Comparison of ENCODE assay signal across 11 cellular contexts in genomic region chr2:24840962-24841945, GRCh38.
"Had no signal": no experiment of that assay in that cellular context is flagged by ENCODE, and none has a peak within 500 bp of the region (broad histone marks: within the 10 kb centered on the region; RNA-seq: fewer than 3 reads in every experiment).

No MANE protein-coding gene starts in this region.

- H3K27ac ChIP-seq: body of pancreas, colonic mucosa, foreskin keratinocyte, left ventricle myocardium inferior, neutrophil, parathyroid adenoma, thyroid gland had no signal

- H3K4me3 Mint-ChIP-seq: naive thymus-derived CD8-positive, alpha-beta T cell had no signal

- H3K27me3 Mint-ChIP-seq: naive thymus-derived CD8-positive, alpha-beta T cell had no signal

- H3K9me3 Mint-ChIP-seq: naive thymus-derived CD8-positive, alpha-beta T cell had no signal

- DNase-seq: body of pancreas; colonic mucosa; foreskin keratinocyte; mesenchymal stem cell; stimulated activated naive CD4-positive, alpha-beta T cell; T1000; thyroid gland had no signal

- ATAC-seq: body of pancreas; foreskin keratinocyte; naive thymus-derived CD8-positive, alpha-beta T cell had no signal
